31 cellular contexts compared by ENCODE assay signal in genomic region chr4:76272999-76273398, GRCh38. TPM values are rescaled to one million over a fixed set of nuclear protein-coding genes. Genes with fewer than 3 reads are reported as not detected.
"Had no signal": no experiment of that assay in that cellular context is flagged by ENCODE, and none has a peak within 500 bp of the region (broad histone marks: within the 10 kb centered on the region; RNA-seq: fewer than 3 reads in every experiment).

No MANE protein-coding gene starts in this region.

- ATAC-seq: activated CD4-positive, CD25-positive, alpha-beta regulatory T cell treated with anti-CD3 and anti-CD28 coated beads, Interleukin-2, amount 50 U/mL, for 24 hours; activated CD8-positive, alpha-beta T cell treated with anti-CD3 and anti-CD28 coated beads for 36 hours; activated naive CD8-positive, alpha-beta T cell treated with anti-CD3 and anti-CD28 coated beads, Interleukin-2, amount 50 U/mL, for 24 hours; activated T-cell treated with anti-CD3 and anti-CD28 coated beads, Interleukin-2, amount 50 U/mL, for 4 hours; activated T-helper 17 cell treated with anti-CD3 and anti-CD28 coated beads, Interleukin-2, amount 50 U/mL, for 72 hours; esophagus mucosa had no signal

- H3K27me3 Mint-ChIP-seq: dendritic cell treated with granulocyte-macrophage colony-stimulating factor and Interleukin-4, amounts not matched to agents 40 ng/mL and 50 ng/mL, for 4 days had no signal

- H3K9me3 Mint-ChIP-seq: activated B cell treated with CpG ODN at 0.5 μM for 24 hours; activated CD8-positive, alpha-beta T cell treated with anti-CD3 and anti-CD28 coated beads for 36 hours; activated naive CD4-positive, alpha-beta T cell treated with anti-CD3 and anti-CD28 coated beads for 36 hours; activated naive CD4-positive, alpha-beta T cell treated with anti-CD3 and anti-CD28 coated beads, Interleukin-2, amount 50 U/mL, for 24 hours; activated naive CD8-positive, alpha-beta T cell treated with anti-CD3 and anti-CD28 coated beads for 36 hours; activated naive CD8-positive, alpha-beta T cell treated with anti-CD3 and anti-CD28 coated beads, Interleukin-2, amount 50 U/mL, for 24 hours; activated T-cell treated with anti-CD3 and anti-CD28 coated beads, Interleukin-2, amount 50 U/mL, for 4 hours; activated T-helper 17 cell treated with anti-CD3 and anti-CD28 coated beads, Interleukin-2, amount 50 U/mL, for 72 hours; brain; central memory CD8-positive, alpha-beta T cell; dendritic cell treated with granulocyte-macrophage colony-stimulating factor and Interleukin-4, amounts not matched to agents 40 ng/mL and 50 ng/mL, for 4 days; endodermal cell had no signal

- DNase-seq: activated B cell treated with CpG ODN at 0.5 μM for 24 hours; activated CD4-positive, alpha-beta T cell treated with anti-CD3 and anti-CD28 coated beads for 48 hours; activated CD4-positive, alpha-beta T cell treated with anti-CD3 and anti-CD28 coated beads, Interleukin-2, amount 50 U/mL, for 1 hour; activated CD4-positive, alpha-beta T cell treated with anti-CD3 and anti-CD28 coated beads, Interleukin-2, amount 50 U/mL, for 48 hours; activated CD8-positive, alpha-beta memory T cell treated with anti-CD3 and anti-CD28 coated beads for 24 hours; activated CD8-positive, alpha-beta T cell treated with anti-CD3 and anti-CD28 coated beads for 36 hours; activated effector memory CD4-positive, alpha-beta T cell treated with anti-CD3 and anti-CD28 coated beads, Interleukin-2, amount 50 U/mL, for 16 hours; activated naive CD4-positive, alpha-beta T cell treated with anti-CD3 and anti-CD28 coated beads for 36 hours; activated naive CD8-positive, alpha-beta T cell treated with anti-CD3 and anti-CD28 coated beads for 36 hours; activated naive CD8-positive, alpha-beta T cell treated with anti-CD3 and anti-CD28 coated beads, Interleukin-2, amount 50 U/mL, for 24 hours; activated T-cell treated with anti-CD3 and anti-CD28 coated beads, Interleukin-2, amount 50 U/mL, for 4 hours; dorsolateral prefrontal cortex; effector memory CD4-positive, alpha-beta T cell; endodermal cell; foreskin fibroblast; glutamatergic neuron; T-helper 2 cell had no signal

- H3K4me1 ChIP-seq: ascending aorta, breast epithelium had no signal

- H3K36me3 ChIP-seq: ascending aorta, breast epithelium, cardiac muscle cell had no signal

- H3K27ac ChIP-seq: ascending aorta, breast epithelium, cardiac muscle cell, coronary artery, dorsolateral prefrontal cortex, VCaP had no signal

- FAIRE-seq: frontal cortex had no signal

- H3K4me3 Mint-ChIP-seq: activated B cell treated with CpG ODN at 0.5 μM for 24 hours; activated CD8-positive, alpha-beta T cell treated with anti-CD3 and anti-CD28 coated beads for 36 hours; activated naive CD4-positive, alpha-beta T cell treated with anti-CD3 and anti-CD28 coated beads for 36 hours; activated naive CD4-positive, alpha-beta T cell treated with anti-CD3 and anti-CD28 coated beads, Interleukin-2, amount 50 U/mL, for 24 hours; activated naive CD8-positive, alpha-beta T cell treated with anti-CD3 and anti-CD28 coated beads for 36 hours; activated naive CD8-positive, alpha-beta T cell treated with anti-CD3 and anti-CD28 coated beads, Interleukin-2, amount 50 U/mL, for 24 hours; activated T-cell treated with anti-CD3 and anti-CD28 coated beads, Interleukin-2, amount 50 U/mL, for 4 hours; activated T-helper 17 cell treated with anti-CD3 and anti-CD28 coated beads, Interleukin-2, amount 50 U/mL, for 72 hours; brain; central memory CD8-positive, alpha-beta T cell; dendritic cell treated with granulocyte-macrophage colony-stimulating factor and Interleukin-4, amounts not matched to agents 40 ng/mL and 50 ng/mL, for 4 days; endodermal cell had no signal

- H3K36me3 Mint-ChIP-seq: activated naive CD4-positive, alpha-beta T cell treated with anti-CD3 and anti-CD28 coated beads, Interleukin-2, amount 50 U/mL, for 24 hours; activated naive CD8-positive, alpha-beta T cell treated with anti-CD3 and anti-CD28 coated beads for 36 hours; brain had no signal

- H3K27me3 ChIP-seq: ascending aorta, breast epithelium, cardiac muscle cell, dorsolateral prefrontal cortex had no signal

- H3K9me3 ChIP-seq: ascending aorta, breast epithelium had no signal

- H3K4me1 Mint-ChIP-seq: activated B cell treated with CpG ODN at 0.5 μM for 24 hours; activated naive CD4-positive, alpha-beta T cell treated with anti-CD3 and anti-CD28 coated beads, Interleukin-2, amount 50 U/mL, for 24 hours; activated naive CD8-positive, alpha-beta T cell treated with anti-CD3 and anti-CD28 coated beads for 36 hours; activated naive CD8-positive, alpha-beta T cell treated with anti-CD3 and anti-CD28 coated beads, Interleukin-2, amount 50 U/mL, for 24 hours; activated T-helper 17 cell treated with anti-CD3 and anti-CD28 coated beads, Interleukin-2, amount 50 U/mL, for 72 hours; endodermal cell had no signal

- H3K27ac Mint-ChIP-seq: activated B cell treated with CpG ODN at 0.5 μM for 24 hours; activated CD8-positive, alpha-beta T cell treated with anti-CD3 and anti-CD28 coated beads for 36 hours; activated naive CD4-positive, alpha-beta T cell treated with anti-CD3 and anti-CD28 coated beads for 36 hours; activated naive CD4-positive, alpha-beta T cell treated with anti-CD3 and anti-CD28 coated beads, Interleukin-2, amount 50 U/mL, for 24 hours; activated naive CD8-positive, alpha-beta T cell treated with anti-CD3 and anti-CD28 coated beads for 36 hours; activated naive CD8-positive, alpha-beta T cell treated with anti-CD3 and anti-CD28 coated beads, Interleukin-2, amount 50 U/mL, for 24 hours; activated T-helper 17 cell treated with anti-CD3 and anti-CD28 coated beads, Interleukin-2, amount 50 U/mL, for 72 hours; brain; dendritic cell treated with granulocyte-macrophage colony-stimulating factor and Interleukin-4, amounts not matched to agents 40 ng/mL and 50 ng/mL, for 4 days; endodermal cell had no signal

- H3K4me3 ChIP-seq: ascending aorta, breast epithelium, cardiac muscle cell, coronary artery, dorsolateral prefrontal cortex had no signal

RNA-seq across cellular contexts. Expression of gene FAM47E, which starts 21.5 kb away (rescaled TPM):
- total RNA-seq: activated B cell treated with CpG ODN at 0.5 μM for 24 hours; activated CD8-positive, alpha-beta T cell treated with anti-CD3 and anti-CD28 coated beads for 36 hours; activated naive CD4-positive, alpha-beta T cell treated with anti-CD3 and anti-CD28 coated beads for 36 hours; activated naive CD8-positive, alpha-beta T cell treated with anti-CD3 and anti-CD28 coated beads for 36 hours; activated T-cell treated with anti-CD3 and anti-CD28 coated beads, Interleukin-2, amount 50 U/mL, for 4 hours; activated T-helper 17 cell treated with anti-CD3 and anti-CD28 coated beads, Interleukin-2, amount 50 U/mL, for 72 hours; ascending aorta; T-helper 1 cell treated with Interleukin-12 subunit alpha and Interleukin-12 subunit beta and Interleukin-4 antibody, amounts not matched to agents 30 ng/mL and 1 ng/mL, for 36 hours had no signal

RNA-seq across cellular contexts. Expression of gene STBD1, which starts 33.5 kb away (rescaled TPM):
- total RNA-seq: activated naive CD4-positive, alpha-beta T cell treated with anti-CD3 and anti-CD28 coated beads for 36 hours had no signal
